1 cellular context compared by ENCODE assay signal in genomic region chr4:83113429-83113786, GRCh38.
TF ChIP-seq lines count a peak whose summit lies in the region.

No MANE protein-coding gene starts in this region.

TF ChIP-seq in HepG2, 621 proteins besides CTCF, POLR2A, EP300 and RAD21 (continued from another document):
- TF ChIP-seq ZNF501 (CRISPR knock-in tag; IDR thresholded peaks at IDR 0.05) (0 out of 2 replicates have a peak, but pooled peaks have one; percentile 30), ZNF782 (CRISPR knock-in tag; IDR thresholded peaks at IDR 0.05; ENCODE audit: borderline replicate concordance) (0 out of 2 replicates have a peak, but pooled peaks have one; percentile 8), ZNF441 (CRISPR knock-in tag; IDR thresholded peaks at IDR 0.05; ENCODE audit: borderline replicate concordance) (no peak), ZNF33A (CRISPR knock-in tag; IDR thresholded peaks at IDR 0.05; ENCODE audit: borderline replicate concordance) (0 out of 2 replicates have a peak, but pooled peaks have one; percentile 34), ATF6 (CRISPR knock-in tag; conservative IDR thresholded peaks at IDR 0.05) (no peak), ZNF18 (CRISPR knock-in tag; IDR thresholded peaks at IDR 0.05; ENCODE audit: insufficient replicate concordance) (peak; percentile 8), HNRNPL (IDR thresholded peaks at IDR 0.05; ENCODE audit: low read depth, low read length) (0 out of 2 replicates have a peak, but pooled peaks have one; percentile 35), SMAD9 (CRISPR knock-in tag; IDR thresholded peaks at IDR 0.05) (no peak), MEF2D (CRISPR knock-in tag; IDR thresholded peaks at IDR 0.05) (no peak), AHDC1 (CRISPR knock-in tag; IDR thresholded peaks at IDR 0.05; ENCODE audit: borderline replicate concordance) (0 out of 2 replicates have a peak, but pooled peaks have one; percentile 1), NFIC (IDR thresholded peaks at IDR 0.05; ENCODE audit: low read length) (no peak)
